In genomic region chr6:78614961-78615360, GRCh38 we compare ENCODE assay signal across 21 cellular contexts.
DNase-seq lines count a peak whose midpoint lies in the region; ATAC-seq and TF ChIP-seq lines count a peak whose summit lies in the region.
"Had no signal": no experiment of that assay in that cellular context is flagged by ENCODE, and none has a peak within 500 bp of the region (broad histone marks: within the 10 kb centered on the region; RNA-seq: fewer than 3 reads in every experiment).

No MANE protein-coding gene starts in this region.

- H3K27ac Mint-ChIP-seq in mesothelial cell of epicardium = no peak overlapping the region
- H3K27ac Mint-ChIP-seq: activated CD4-positive, alpha-beta memory T cell treated with anti-CD3 and anti-CD28 coated beads for 36 hours; CD4-positive, alpha-beta T cell; endodermal cell; progenitor cell of endocrine pancreas had no signal

- H3K9ac ChIP-seq in mammary epithelial cell (ENCODE audit: insufficient read depth, low read length) = no peak overlapping the region

- no peak overlapping the region for H3K27ac ChIP-seq in mammary epithelial cell (ENCODE audit: insufficient read depth, low read depth, low read length)
- no peak overlapping the region for H3K27ac ChIP-seq in breast epithelium
- H3K27ac ChIP-seq: brain microvascular endothelial cell, gastroesophageal sphincter, transverse colon had no signal

- no peak overlapping the region for H3K4me3 Mint-ChIP-seq in mesothelial cell of epicardium
- H3K4me3 Mint-ChIP-seq: activated CD4-positive, alpha-beta memory T cell treated with anti-CD3 and anti-CD28 coated beads for 36 hours; CD4-positive, alpha-beta T cell; endodermal cell had no signal

- H4K20me1 ChIP-seq in mammary epithelial cell (ENCODE audit: insufficient read depth, low read length) = no peaks in the 10 kb centered on the region

- H3K4me1 ChIP-seq in mammary epithelial cell (ENCODE audit: insufficient read depth, low read length) (peaks cover 12% of the 10 kb centered on the region), breast epithelium (no peaks in the 10 kb centered on the region)
- H3K4me1 ChIP-seq: gastroesophageal sphincter, transverse colon had no signal

- peak; percentile 37 for ATAC-seq in HG02642 (IDR thresholded peaks at IDR 0.05; ENCODE audit: poor library complexity, unreplicated experiment)
- ATAC-seq in HG03442 (IDR thresholded peaks at IDR 0.05; ENCODE audit: unreplicated experiment) = peak; percentile 41
- ATAC-seq: gastroesophageal sphincter, Right ventricle myocardium inferior had no signal

- intact Hi-C loops in mammary epithelial cell (cut with micrococcal nuclease) (loop anchor here (10.0 kb wide), 1 partner anchor 1150 kb away; the partner anchor contains the start of gene HTR1B), breast epithelium (cut with DNase I; ENCODE audit: low total_unique reads) (no loop called here)

- no peak for TF ChIP-seq CTCF in mammary epithelial cell (conservative IDR thresholded peaks at IDR 0.05 in 1 of 2, IDR thresholded peaks at IDR 0.05 in 1 of 2; ENCODE audit: extremely low read depth in 1 of 2, insufficient read depth in 1 of 2, low read depth in 1 of 2, low read length in 2 of 2)
- TF ChIP-seq CTCF in breast epithelium (IDR thresholded peaks at IDR 0.05) = no peak
- TF ChIP-seq CTCF in mesothelial cell of epicardium (IDR thresholded peaks at IDR 0.05; ENCODE audit: unreplicated experiment) = no peak

- no peaks in the 10 kb centered on the region for H3K9me3 Mint-ChIP-seq in mesothelial cell of epicardium
- H3K9me3 Mint-ChIP-seq: activated CD4-positive, alpha-beta memory T cell treated with anti-CD3 and anti-CD28 coated beads for 36 hours; CD4-positive, alpha-beta T cell; endodermal cell had no signal

- H2AFZ ChIP-seq in mammary epithelial cell (ENCODE audit: low read depth, low read length) = peak overlapping the region; percentile 44

- H3K27me3 ChIP-seq in mammary epithelial cell (ENCODE audit: insufficient read depth, low read length) (no peaks in the 10 kb centered on the region), breast epithelium (no peaks in the 10 kb centered on the region)
- H3K27me3 ChIP-seq: brain microvascular endothelial cell, gastroesophageal sphincter, transverse colon had no signal

- WGBS in mammary epithelial cell (ENCODE audit: low coverage, missing lambda C conversion rate) = 0% methylated on average over 1 of the region's 1 CpG

- no peaks in the 10 kb centered on the region for H3K36me3 Mint-ChIP-seq in mesothelial cell of epicardium
- H3K36me3 Mint-ChIP-seq: activated CD4-positive, alpha-beta memory T cell treated with anti-CD3 and anti-CD28 coated beads for 36 hours had no signal

- H3K4me3 ChIP-seq in mammary epithelial cell (replicated peaks in 1 of 3; ENCODE audit: insufficient read depth in 1 of 3, low read depth in 2 of 3, low read length in 3 of 3) = no peak overlapping the region
- no peak overlapping the region for H3K4me3 ChIP-seq in breast epithelium
- H3K4me3 ChIP-seq: gastroesophageal sphincter, transverse colon had no signal

- BruUV-seq in mammary epithelial cell (replicated peaks; lab: Mats Ljungman, UMichigan) = no TSS peak

- H3K27me3 Mint-ChIP-seq in mesothelial cell of epicardium (ENCODE audit: low read depth) = no peaks in the 10 kb centered on the region
- H3K27me3 Mint-ChIP-seq: activated CD4-positive, alpha-beta memory T cell treated with anti-CD3 and anti-CD28 coated beads for 36 hours; CD4-positive, alpha-beta T cell; progenitor cell of endocrine pancreas had no signal

- CTCF ChIA-PET in mammary epithelial cell (lab: Charles Lee; ENCODE audit: low non-redundant PET) = no interaction called here

- H3K36me3 ChIP-seq in mammary epithelial cell (ENCODE audit: insufficient read depth, low read length) (no peaks in the 10 kb centered on the region), breast epithelium (no peaks in the 10 kb centered on the region)
- H3K36me3 ChIP-seq: brain microvascular endothelial cell, gastroesophageal sphincter, transverse colon had no signal

- H3K79me2 ChIP-seq in mammary epithelial cell (ENCODE audit: insufficient read depth, low read length) = no peaks in the 10 kb centered on the region

- DNase-seq in mammary epithelial cell = no peak
- no peak for DNase-seq in breast epithelium (ENCODE audit: low spot score in 2 of 2)
- DNase-seq in NCI-H1436 (lab: John Stamatoyannopoulos, UW) = no peak
- DNase-seq in mesothelial cell of epicardium (ENCODE audit: low spot score in 2 of 2, unreplicated experiment in 2 of 2) = no peak
- DNase-seq in A172 (ENCODE audit: low spot score) = no peak
- DNase-seq in DMS 273 (lab: John Stamatoyannopoulos, UW; ENCODE audit: unreplicated experiment) = no peak
- DNase-seq: 8988T; activated CD4-positive, alpha-beta memory T cell treated with anti-CD3 and anti-CD28 coated beads for 36 hours; activated gamma-delta T cell; brain microvascular endothelial cell; CD4-positive, alpha-beta T cell; endodermal cell; GDM1; KBM-7; NCI-H748 treated with DMSO at 0.1 percent for 48 hours; transverse colon had no signal

- peaks cover 12% of the 10 kb centered on the region for H3K4me1 Mint-ChIP-seq in mesothelial cell of epicardium
- H3K4me1 Mint-ChIP-seq: endodermal cell had no signal

- in situ Hi-C loops in mammary epithelial cell (cut with MboI; ENCODE audit: low sequenced_read_pairs in 2 of 2) = no loop called here

- H3K4me2 ChIP-seq in mammary epithelial cell (ENCODE audit: insufficient read depth, low read depth, low read length) = no peak overlapping the region

- no peaks in the 10 kb centered on the region for H3K9me3 ChIP-seq in mammary epithelial cell (replicated peaks; ENCODE audit: insufficient read depth, low read length)
- no peaks in the 10 kb centered on the region for H3K9me3 ChIP-seq in breast epithelium
- H3K9me3 ChIP-seq: gastroesophageal sphincter, transverse colon had no signal

- dilution Hi-C loops in mammary epithelial cell (cut with HindIII; ENCODE audit: low sequenced_read_pairs) = no loop called here

- TF ChIP-seq POLR2A in breast epithelium (IDR thresholded peaks at IDR 0.05) = no peak
